Comparison of ENCODE assay signal across 14 cellular contexts in genomic region chr19:1790054-1790762, GRCh38. TPM values are rescaled to one million over a fixed set of nuclear protein-coding genes. Genes with fewer than 3 reads are reported as not detected.
DNase-seq lines count a peak whose midpoint lies in the region; ATAC-seq, FAIRE-seq and TF ChIP-seq lines count a peak whose summit lies in the region.
"Had no signal": no experiment of that assay in that cellular context is flagged by ENCODE, and none has a peak within 500 bp of the region (broad histone marks: within the 10 kb centered on the region; RNA-seq: fewer than 3 reads in every experiment).

No MANE protein-coding gene starts in this region.

- H3K4me1 ChIP-seq in DND-41 (ENCODE audit: insufficient read depth, low read length): no peaks in the 10 kb centered on the region
- H3K4me1 ChIP-seq in HUES48 (ENCODE audit: control insufficient read depth, insufficient read depth, low read length): peaks cover 5% of the 10 kb centered on the region; the same call in 1 of the 2 replicates
- no peaks in the 10 kb centered on the region for H3K4me1 ChIP-seq in HepG2 (ENCODE audit: insufficient read depth, low read length)

- ATAC-seq in DND-41 (ENCODE audit: insufficient read depth, low read depth): 0 out of 3 replicates have a peak, but pooled peaks have one; percentile 7
- ATAC-seq in HepG2: no peak
- ATAC-seq in natural killer cell treated with Interleukin-12 subunit alpha and Interleukin-12 subunit beta and Interleukin-15 and Interleukin-18, amount 100 ng/mL, for 72 hours: no peak
- ATAC-seq in HG03442 (IDR thresholded peaks at IDR 0.05; ENCODE audit: unreplicated experiment): no peak

- intact Hi-C loops in HepG2 (cut with micrococcal nuclease; ENCODE audit: unreplicated experiment): loop anchor here (2.0 kb wide), 1 partner anchor 23 kb away; the partner anchor contains the start of gene ATP8B3
- intact Hi-C loops in activated naive CD4-positive, alpha-beta T cell treated with anti-CD3 and anti-CD28 coated beads for 36 hours (cut with micrococcal nuclease): loop anchor here (5.0 to 10.0 kb wide), 2 partner anchors 37 to 245 kb away; no protein-coding TSS in a partner anchor

- peaks cover 0 to 10% (median 0%) of the 10 kb centered on the region in 5 experiments for H3K9me3 Mint-ChIP-seq in brain
- H3K9me3 Mint-ChIP-seq in natural killer cell treated with Interleukin-12 subunit alpha and Interleukin-12 subunit beta and Interleukin-15 and Interleukin-18, amount 100 ng/mL, for 72 hours: no peaks in the 10 kb centered on the region
- no peaks in the 10 kb centered on the region for H3K9me3 Mint-ChIP-seq in activated naive CD4-positive, alpha-beta T cell treated with anti-CD3 and anti-CD28 coated beads for 36 hours

- peak overlapping the region in 1 of 5 experiments; percentile 68 for H3K27ac Mint-ChIP-seq in brain
- H3K27ac Mint-ChIP-seq in natural killer cell treated with Interleukin-12 subunit alpha and Interleukin-12 subunit beta and Interleukin-15 and Interleukin-18, amount 100 ng/mL, for 72 hours: no peak overlapping the region
- no peak overlapping the region for H3K27ac Mint-ChIP-seq in activated naive CD4-positive, alpha-beta T cell treated with anti-CD3 and anti-CD28 coated beads for 36 hours

- CTCF ChIA-PET in HepG2 (lab: Yijun Ruan, JAX; ENCODE audit: low intra/inter-chr PET ratio, low total read pairs): interaction anchor here (0.7 kb wide), 1 partner anchor 8 kb away, joined by 3 read pairs; no protein-coding TSS in a partner anchor
- CTCF ChIA-PET in activated naive CD4-positive, alpha-beta T cell treated with anti-CD3 and anti-CD28 coated beads for 36 hours (lab: Charles Lee): no interaction called here

- no peak overlapping the region for H3K4me2 ChIP-seq in DND-41 (ENCODE audit: insufficient read depth, low read length)
- peak overlapping the region; percentile 23; the same call in 1 of the 2 replicates for H3K4me2 ChIP-seq in HepG2 (ENCODE audit: low read depth, low read length)

- BruUV-seq in HepG2 (replicated peaks; lab: Mats Ljungman, UMichigan): no TSS peak

- H3K79me2 ChIP-seq in DND-41 (ENCODE audit: insufficient read depth, low read length) (no peaks in the 10 kb centered on the region), HepG2 (ENCODE audit: insufficient read depth, low read length) (no peaks in the 10 kb centered on the region)

- H2AFZ ChIP-seq in DND-41 (ENCODE audit: low read depth, low read length) (no peak overlapping the region), HepG2 (ENCODE audit: low read length) (no peak overlapping the region)

- H3K9ac ChIP-seq in DND-41 (ENCODE audit: low read depth, low read length) (no peak overlapping the region), HUES48 (ENCODE audit: low read depth, low read length) (no peak overlapping the region), HepG2 (ENCODE audit: insufficient read depth, low read depth, low read length) (no peak overlapping the region)

- H3K27me3 ChIP-seq in DND-41 (ENCODE audit: insufficient read depth, low read length, poor library complexity): no peaks in the 10 kb centered on the region
- H3K27me3 ChIP-seq in HUES48 (ENCODE audit: control insufficient read depth, insufficient read depth, low read length): peaks cover 16% of the 10 kb centered on the region
- H3K27me3 ChIP-seq in HepG2 (ENCODE audit: control insufficient read depth in 1 of 2, insufficient read depth in 2 of 2, low read length in 2 of 2): peaks cover 0 to 8% of the 10 kb centered on the region in 2 experiments; a peak in 3 of 5 replicates
- H3K27me3 ChIP-seq: Peyer's patch had no signal

- in situ Hi-C loops in HepG2 (cut with HindIII; ENCODE audit: extremely low pct_ligation_motif_present, low pct_unique_long_range_greater_than_20kb): no loop called here

- H3K36me3 ChIP-seq in DND-41 (ENCODE audit: insufficient read depth, low read length): no peaks in the 10 kb centered on the region
- H3K36me3 ChIP-seq in HUES48 (ENCODE audit: control insufficient read depth, insufficient read depth, low read length): no peaks in the 10 kb centered on the region
- no peaks in the 10 kb centered on the region for H3K36me3 ChIP-seq in HepG2 (replicated peaks in 1 of 2; ENCODE audit: control insufficient read depth in 1 of 2, insufficient read depth in 2 of 2, low read length in 2 of 2)
- H3K36me3 ChIP-seq: Peyer's patch had no signal

- TF ChIP-seq RAD21 in HepG2 (CRISPR knock-in tag; IDR thresholded peaks at IDR 0.05): no peak

- no peak for TF ChIP-seq EP300 in HepG2 (IDR thresholded peaks at IDR 0.05; ENCODE audit: low read depth in 2 of 2, low read length in 2 of 2)
- TF ChIP-seq EP300 in HepG2 (CRISPR knock-in tag; IDR thresholded peaks at IDR 0.05; ENCODE audit: borderline replicate concordance): no peak

- DNase-seq in DND-41: no peak
- DNase-seq in HepG2 (ENCODE audit: low spot score): no peak
- no peak for DNase-seq in HTR-8/SVneo (ENCODE audit: insufficient read length, low spot score)
- no peak for DNase-seq in natural killer cell treated with Interleukin-12 subunit alpha and Interleukin-12 subunit beta and Interleukin-15 and Interleukin-18, amount 100 ng/mL, for 72 hours (ENCODE audit: low spot score)
- DNase-seq in activated naive CD4-positive, alpha-beta T cell treated with anti-CD3 and anti-CD28 coated beads for 36 hours: no peak
- DNase-seq: COR-L47, NCI-H1092 treated with DMSO at 0.1 percent for 48 hours, NCI-H2081 treated with DMSO at 0.1 percent for 48 hours, NCI-H510A, Peyer's patch had no signal

- FAIRE-seq in HepG2 (lab: Jason Lieb, UNC) (no peak), HTR-8/SVneo (lab: Jason Lieb, UNC) (no peak)

- H3K9me3 ChIP-seq in DND-41 (ENCODE audit: insufficient read depth, low read length, severe bottlenecking) (no peaks in the 10 kb centered on the region), HUES48 (ENCODE audit: control insufficient read depth, insufficient read depth, low read length) (no peaks in the 10 kb centered on the region), HepG2 (ENCODE audit: low read length) (no peaks in the 10 kb centered on the region)
- H3K9me3 ChIP-seq: Peyer's patch had no signal

- TF ChIP-seq CTCF in DND-41 (IDR thresholded peaks at IDR 0.05; ENCODE audit: borderline replicate concordance, extremely low read depth, low read length, poor library complexity, severe bottlenecking) (no peak), brain (conservative IDR thresholded peaks at IDR 0.05) (no peak), HepG2 (CRISPR knock-in tag; IDR thresholded peaks at IDR 0.05) (no peak)

- no peak overlapping the region for H3K27ac ChIP-seq in DND-41 (ENCODE audit: low read length)
- H3K27ac ChIP-seq in HUES48 (ENCODE audit: low read depth, low read length): no peak overlapping the region
- no peak overlapping the region for H3K27ac ChIP-seq in HepG2 (ENCODE audit: extremely low read length, insufficient read depth, low read length)
- H3K27ac ChIP-seq: Peyer's patch had no signal

- H3K4me3 ChIP-seq in DND-41 (ENCODE audit: low read depth in 1 of 2, low read length in 2 of 2): no peak overlapping the region
- peak overlapping the region; percentile 32; the same call in 1 of the 2 replicates for H3K4me3 ChIP-seq in HUES48 (ENCODE audit: low read depth, low read length)
- H3K4me3 ChIP-seq in HepG2 (replicated peaks in 1 of 3; ENCODE audit: insufficient read depth in 1 of 3, low read depth in 2 of 3, low read length in 3 of 3): peak overlapping the region in 2 of 3 experiments; percentile 37 to 64; a peak in 3 of 6 replicates
- H3K4me3 ChIP-seq: Peyer's patch had no signal

- POLR2A ChIA-PET in HepG2 (lab: Yijun Ruan, JAX): interaction anchor here (0.6 kb wide), 1 partner anchor 302 kb away, joined by 4 read pairs; no protein-coding TSS in a partner anchor

- no peak for TF ChIP-seq POLR2A in HepG2 (IDR thresholded peaks at IDR 0.05; ENCODE audit: insufficient read depth in 1 of 2, low read depth in 2 of 2, low read length in 2 of 2)

- H3K27me3 Mint-ChIP-seq in brain: peaks cover 36% of the 10 kb centered on the region
- H3K27me3 Mint-ChIP-seq in natural killer cell treated with Interleukin-12 subunit alpha and Interleukin-12 subunit beta and Interleukin-15 and Interleukin-18, amount 100 ng/mL, for 72 hours: peaks cover 0 to 3% of the 10 kb centered on the region in 2 donors
- peaks cover 16% of the 10 kb centered on the region for H3K27me3 Mint-ChIP-seq in activated naive CD4-positive, alpha-beta T cell treated with anti-CD3 and anti-CD28 coated beads for 36 hours (ENCODE audit: low read depth)

- peaks cover 5% of the 10 kb centered on the region for H3K4me1 Mint-ChIP-seq in brain
- H3K4me1 Mint-ChIP-seq in natural killer cell treated with Interleukin-12 subunit alpha and Interleukin-12 subunit beta and Interleukin-15 and Interleukin-18, amount 100 ng/mL, for 72 hours (ENCODE audit: low read depth in 2 of 2): no peaks in the 10 kb centered on the region
- no peaks in the 10 kb centered on the region for H3K4me1 Mint-ChIP-seq in activated naive CD4-positive, alpha-beta T cell treated with anti-CD3 and anti-CD28 coated beads for 36 hours (ENCODE audit: low read depth)

- peak overlapping the region in 4 of 5 experiments; percentile 20 to 78 (median 50) for H3K4me3 Mint-ChIP-seq in brain
- H3K4me3 Mint-ChIP-seq in natural killer cell treated with Interleukin-12 subunit alpha and Interleukin-12 subunit beta and Interleukin-15 and Interleukin-18, amount 100 ng/mL, for 72 hours: no peak overlapping the region
- H3K4me3 Mint-ChIP-seq in activated naive CD4-positive, alpha-beta T cell treated with anti-CD3 and anti-CD28 coated beads for 36 hours: no peak overlapping the region

- H3K36me3 Mint-ChIP-seq in brain: no peaks in the 10 kb centered on the region
- H3K36me3 Mint-ChIP-seq in natural killer cell treated with Interleukin-12 subunit alpha and Interleukin-12 subunit beta and Interleukin-15 and Interleukin-18, amount 100 ng/mL, for 72 hours: no peaks in the 10 kb centered on the region
- no peaks in the 10 kb centered on the region for H3K36me3 Mint-ChIP-seq in activated naive CD4-positive, alpha-beta T cell treated with anti-CD3 and anti-CD28 coated beads for 36 hours (ENCODE audit: low read depth)

- 0 out of 2 replicates have a peak, but pooled peaks cover 3% of the 10 kb centered on the region for H4K20me1 ChIP-seq in DND-41 (ENCODE audit: insufficient read depth, low read length)
- H4K20me1 ChIP-seq in HepG2 (ENCODE audit: insufficient read depth, low read length): no peaks in the 10 kb centered on the region

- 19% methylated on average over 7 of the region's 7 CpGs for WGBS in HepG2 (ENCODE audit: low lambda C conversion rate)

RNA-seq across cellular contexts. Expression of gene ATP8B3, which starts 21.9 kb away (rescaled TPM):
- polyA plus RNA-seq in brain (ENCODE audit: insufficient read depth, low read depth, low replicate concordance) (0.19 TPM), HepG2 (2011; rRNA removed) (5.8 and 5.9 TPM in 2 replicates)
- total RNA-seq in HepG2 (2016; rRNA removed; fragmentation: Illumina TruSeq; extraction: Trizol): 1.8 and 2.6 TPM in 2 replicates
- total RNA-seq in HepG2 (2016; cell fraction: cytosol; rRNA removed; fragmentation: Illumina TruSeq; extraction: Trizol; ENCODE audit: low read depth): 0.35 and 0.40 TPM in 2 replicates
- 1.8 and 2.6 TPM in 2 replicates for total RNA-seq in HepG2 (2016; cell fraction: insoluble cytoplasmic fraction; rRNA removed; fragmentation: Illumina TruSeq; extraction: Trizol)
- 1.2 and 1.7 TPM in 2 replicates for total RNA-seq in HepG2 (2016; cell fraction: membrane; rRNA removed; fragmentation: Illumina TruSeq; extraction: Trizol)
- total RNA-seq in HepG2 (2016; cell fraction: nucleus; rRNA removed; fragmentation: Illumina TruSeq; extraction: Trizol): 1.9 and 3.5 TPM in 2 replicates
- 3.8 and 4.8 TPM in 2 replicates for polyA plus RNA-seq in HepG2 (2011; cell fraction: cytosol; rRNA removed)
- polyA plus RNA-seq in HepG2 (2011; cell fraction: nucleus; rRNA removed): 10.6 and 12.8 TPM in 2 replicates
- 2.4 and 2.5 TPM in 2 replicates for polyA plus RNA-seq in HepG2 (2012)
- polyA plus RNA-seq in HepG2 (2016; cell fraction: cytosol; fragmentation: Illumina TruSeq; extraction: Trizol; ENCODE audit: low read depth): 0.36 and 0.59 TPM in 2 replicates
- polyA plus RNA-seq in HepG2 (2016; cell fraction: insoluble cytoplasmic fraction; fragmentation: Illumina TruSeq; extraction: Trizol; ENCODE audit: low read depth): 1.1 and 2.2 TPM in 2 replicates
- 0.69 and 0.98 TPM in 2 replicates for polyA plus RNA-seq in HepG2 (2016; cell fraction: membrane; fragmentation: Illumina TruSeq; extraction: Trizol; ENCODE audit: low read depth)
- 9.6 and 11.4 TPM in 2 replicates for polyA plus RNA-seq in HepG2 (2016; cell fraction: nucleus; fragmentation: Illumina TruSeq; extraction: Trizol; ENCODE audit: insufficient read depth, low read depth)
- 10.3 and 16.8 TPM in 2 replicates for polyA minus RNA-seq in HepG2 (2011; rRNA and poly(A)+ RNA removed; ENCODE audit: low replicate concordance)
- 4.6 and 5.4 TPM in 2 replicates for polyA minus RNA-seq in HepG2 (2011; cell fraction: cytosol; rRNA and poly(A)+ RNA removed)
- polyA minus RNA-seq in HepG2 (2011; cell fraction: nucleus; rRNA and poly(A)+ RNA removed): 2.7 and 3.0 TPM in 2 replicates
- 1 to 10 TPM; 2.3 to 2.8 TPM for total RNA-seq in natural killer cell treated with Interleukin-12 subunit alpha and Interleukin-12 subunit beta and Interleukin-15 and Interleukin-18, amount 100 ng/mL, for 72 hours
- total RNA-seq in activated naive CD4-positive, alpha-beta T cell treated with anti-CD3 and anti-CD28 coated beads for 36 hours: 1 to 10 TPM; 6.1 to 8.4 TPM

RNA-seq across cellular contexts. Expression of gene ONECUT3, which starts 36.9 kb away (rescaled TPM):
- polyA plus RNA-seq in brain (ENCODE audit: insufficient read depth, low read depth, low replicate concordance): not detected
- total RNA-seq in HepG2 (2016; rRNA removed; fragmentation: Illumina TruSeq; extraction: Trizol): not detected in 2 replicates
- total RNA-seq in HepG2 (2016; cell fraction: cytosol; rRNA removed; fragmentation: Illumina TruSeq; extraction: Trizol; ENCODE audit: low read depth): not detected in 2 replicates
- not detected in 2 replicates for total RNA-seq in HepG2 (2016; cell fraction: insoluble cytoplasmic fraction; rRNA removed; fragmentation: Illumina TruSeq; extraction: Trizol)
- total RNA-seq in HepG2 (2016; cell fraction: membrane; rRNA removed; fragmentation: Illumina TruSeq; extraction: Trizol): not detected in 2 replicates
- not detected in 2 replicates for total RNA-seq in HepG2 (2016; cell fraction: nucleus; rRNA removed; fragmentation: Illumina TruSeq; extraction: Trizol)
- under 0.01 and 0.01 TPM in 2 replicates for polyA plus RNA-seq in HepG2 (2011; rRNA removed)
- polyA plus RNA-seq in HepG2 (2011; cell fraction: cytosol; rRNA removed): 0.01 TPM in 1 of 2 replicates, not detected in the other
- polyA plus RNA-seq in HepG2 (2011; cell fraction: nucleus; rRNA removed): 0.03 TPM in 1 of 2 replicates, not detected in the other
- not detected in 2 replicates for polyA plus RNA-seq in HepG2 (2012)
- polyA plus RNA-seq in HepG2 (2016; cell fraction: cytosol; fragmentation: Illumina TruSeq; extraction: Trizol; ENCODE audit: low read depth): not detected in 2 replicates
- 0.02 TPM in 1 of 2 replicates, not detected in the other for polyA plus RNA-seq in HepG2 (2016; cell fraction: insoluble cytoplasmic fraction; fragmentation: Illumina TruSeq; extraction: Trizol; ENCODE audit: low read depth)
- polyA plus RNA-seq in HepG2 (2016; cell fraction: membrane; fragmentation: Illumina TruSeq; extraction: Trizol; ENCODE audit: low read depth): not detected in 2 replicates
- not detected in 2 replicates for polyA plus RNA-seq in HepG2 (2016; cell fraction: nucleus; fragmentation: Illumina TruSeq; extraction: Trizol; ENCODE audit: insufficient read depth, low read depth)
- not detected in 2 replicates for polyA minus RNA-seq in HepG2 (2011; rRNA and poly(A)+ RNA removed; ENCODE audit: low replicate concordance)
- polyA minus RNA-seq in HepG2 (2011; cell fraction: cytosol; rRNA and poly(A)+ RNA removed): not detected in 2 replicates
- not detected in 2 replicates for polyA minus RNA-seq in HepG2 (2011; cell fraction: nucleus; rRNA and poly(A)+ RNA removed)
- not detected for total RNA-seq in natural killer cell treated with Interleukin-12 subunit alpha and Interleukin-12 subunit beta and Interleukin-15 and Interleukin-18, amount 100 ng/mL, for 72 hours
- not detected for total RNA-seq in activated naive CD4-positive, alpha-beta T cell treated with anti-CD3 and anti-CD28 coated beads for 36 hours
- total RNA-seq: Right ventricle myocardium inferior had no signal

RNA-seq across cellular contexts. Expression of gene REXO1, which starts 58.1 kb away (rescaled TPM):
- polyA plus RNA-seq in brain (ENCODE audit: insufficient read depth, low read depth, low replicate concordance) (26.0 TPM), HepG2 (2011; rRNA removed) (11.2 and 13.0 TPM in 2 replicates)
- total RNA-seq in HepG2 (2016; rRNA removed; fragmentation: Illumina TruSeq; extraction: Trizol): 3.0 and 5.0 TPM in 2 replicates
- total RNA-seq in HepG2 (2016; cell fraction: cytosol; rRNA removed; fragmentation: Illumina TruSeq; extraction: Trizol; ENCODE audit: low read depth): 1.1 and 3.2 TPM in 2 replicates
- 4.1 and 5.2 TPM in 2 replicates for total RNA-seq in HepG2 (2016; cell fraction: insoluble cytoplasmic fraction; rRNA removed; fragmentation: Illumina TruSeq; extraction: Trizol)
- total RNA-seq in HepG2 (2016; cell fraction: membrane; rRNA removed; fragmentation: Illumina TruSeq; extraction: Trizol): 3.9 and 4.2 TPM in 2 replicates
- total RNA-seq in HepG2 (2016; cell fraction: nucleus; rRNA removed; fragmentation: Illumina TruSeq; extraction: Trizol): 6.0 and 7.6 TPM in 2 replicates
- polyA plus RNA-seq in HepG2 (2011; cell fraction: cytosol; rRNA removed): 8.7 and 9.8 TPM in 2 replicates
- 91.1 and 123 TPM in 2 replicates for polyA plus RNA-seq in HepG2 (2011; cell fraction: nucleus; rRNA removed)
- polyA plus RNA-seq in HepG2 (2012): 13.8 and 15.4 TPM in 2 replicates
- 1.7 and 1.8 TPM in 2 replicates for polyA plus RNA-seq in HepG2 (2016; cell fraction: cytosol; fragmentation: Illumina TruSeq; extraction: Trizol; ENCODE audit: low read depth)
- polyA plus RNA-seq in HepG2 (2016; cell fraction: insoluble cytoplasmic fraction; fragmentation: Illumina TruSeq; extraction: Trizol; ENCODE audit: low read depth): 7.3 and 10.0 TPM in 2 replicates
- polyA plus RNA-seq in HepG2 (2016; cell fraction: membrane; fragmentation: Illumina TruSeq; extraction: Trizol; ENCODE audit: low read depth): 5.1 and 5.3 TPM in 2 replicates
- polyA plus RNA-seq in HepG2 (2016; cell fraction: nucleus; fragmentation: Illumina TruSeq; extraction: Trizol; ENCODE audit: insufficient read depth, low read depth): 39.5 and 44.1 TPM in 2 replicates
- 16.3 and 19.1 TPM in 2 replicates for polyA minus RNA-seq in HepG2 (2011; rRNA and poly(A)+ RNA removed; ENCODE audit: low replicate concordance)
- polyA minus RNA-seq in HepG2 (2011; cell fraction: cytosol; rRNA and poly(A)+ RNA removed): 5.5 and 7.7 TPM in 2 replicates
- 9.3 and 10.8 TPM in 2 replicates for polyA minus RNA-seq in HepG2 (2011; cell fraction: nucleus; rRNA and poly(A)+ RNA removed)
- total RNA-seq in natural killer cell treated with Interleukin-12 subunit alpha and Interleukin-12 subunit beta and Interleukin-15 and Interleukin-18, amount 100 ng/mL, for 72 hours: 100 to 1,000 TPM in 1 of 2 donors, 10 to 100 TPM in 1; 69.1 to 103 TPM
- total RNA-seq in activated naive CD4-positive, alpha-beta T cell treated with anti-CD3 and anti-CD28 coated beads for 36 hours: 10 to 100 TPM; 39.8 to 47.6 TPM

Comparison
In these comparisons a context has a peak if more than half of its experiments do, and no peak if none do; other contexts are left out.
1. H3K4me3 ChIP-seq: peak in HUES48 (single experiment) and HepG2 (2 of 3); none in DND-41 (0 of 2).
2. H3K4me3 Mint-ChIP-seq: peak in brain (4 of 5); none in natural killer cell treated with Interleukin-12 subunit alpha and Interleukin-12 subunit beta and Interleukin-15 and Interleukin-18, amount 100 ng/mL, for 72 hours (single experiment) and activated naive CD4-positive, alpha-beta T cell treated with anti-CD3 and anti-CD28 coated beads for 36 hours (single experiment).